ENCODE assay signal across 1 cellular context in the genomic region with DNA sequence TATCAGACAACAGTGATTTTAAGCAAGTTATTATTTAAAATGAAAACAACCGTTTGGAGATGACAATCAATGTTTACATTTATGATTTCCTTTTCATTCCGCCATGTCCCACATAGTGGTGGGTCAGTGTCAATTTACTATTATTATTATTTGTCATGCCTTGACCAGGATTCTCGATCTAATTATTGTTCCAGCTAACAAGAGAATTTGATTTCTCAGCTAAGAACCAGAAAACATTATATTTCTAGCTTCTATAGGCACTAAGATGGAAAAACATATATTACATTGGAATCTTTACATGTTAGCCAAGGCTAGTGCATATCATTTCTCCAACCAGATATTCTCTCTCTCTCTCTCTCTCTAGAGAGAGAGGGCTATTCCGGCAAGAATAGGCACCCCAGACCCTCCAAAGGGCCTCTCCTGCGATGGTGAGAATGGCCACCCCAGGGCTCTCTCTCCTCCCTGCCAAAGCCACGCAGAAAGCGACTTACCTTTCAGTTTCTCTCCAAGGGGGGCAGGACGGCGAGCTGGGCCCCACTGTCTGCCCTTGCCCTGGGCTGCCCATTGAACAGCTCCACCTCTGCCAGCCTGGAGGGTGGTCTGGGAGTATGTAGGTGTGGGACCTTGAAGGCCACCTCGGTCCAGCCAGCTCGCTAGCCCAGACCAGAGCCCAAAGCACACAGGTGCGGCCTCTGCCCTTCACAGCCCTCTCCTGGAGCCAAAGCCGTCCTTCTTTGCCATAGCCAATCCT.
TF ChIP-seq lines count a peak whose summit lies in the region.

No MANE protein-coding gene starts in this region.

TF ChIP-seq in HepG2, 621 proteins besides CTCF, POLR2A, EP300 and RAD21 (continued from another document):
- TF ChIP-seq, protein P1, sequence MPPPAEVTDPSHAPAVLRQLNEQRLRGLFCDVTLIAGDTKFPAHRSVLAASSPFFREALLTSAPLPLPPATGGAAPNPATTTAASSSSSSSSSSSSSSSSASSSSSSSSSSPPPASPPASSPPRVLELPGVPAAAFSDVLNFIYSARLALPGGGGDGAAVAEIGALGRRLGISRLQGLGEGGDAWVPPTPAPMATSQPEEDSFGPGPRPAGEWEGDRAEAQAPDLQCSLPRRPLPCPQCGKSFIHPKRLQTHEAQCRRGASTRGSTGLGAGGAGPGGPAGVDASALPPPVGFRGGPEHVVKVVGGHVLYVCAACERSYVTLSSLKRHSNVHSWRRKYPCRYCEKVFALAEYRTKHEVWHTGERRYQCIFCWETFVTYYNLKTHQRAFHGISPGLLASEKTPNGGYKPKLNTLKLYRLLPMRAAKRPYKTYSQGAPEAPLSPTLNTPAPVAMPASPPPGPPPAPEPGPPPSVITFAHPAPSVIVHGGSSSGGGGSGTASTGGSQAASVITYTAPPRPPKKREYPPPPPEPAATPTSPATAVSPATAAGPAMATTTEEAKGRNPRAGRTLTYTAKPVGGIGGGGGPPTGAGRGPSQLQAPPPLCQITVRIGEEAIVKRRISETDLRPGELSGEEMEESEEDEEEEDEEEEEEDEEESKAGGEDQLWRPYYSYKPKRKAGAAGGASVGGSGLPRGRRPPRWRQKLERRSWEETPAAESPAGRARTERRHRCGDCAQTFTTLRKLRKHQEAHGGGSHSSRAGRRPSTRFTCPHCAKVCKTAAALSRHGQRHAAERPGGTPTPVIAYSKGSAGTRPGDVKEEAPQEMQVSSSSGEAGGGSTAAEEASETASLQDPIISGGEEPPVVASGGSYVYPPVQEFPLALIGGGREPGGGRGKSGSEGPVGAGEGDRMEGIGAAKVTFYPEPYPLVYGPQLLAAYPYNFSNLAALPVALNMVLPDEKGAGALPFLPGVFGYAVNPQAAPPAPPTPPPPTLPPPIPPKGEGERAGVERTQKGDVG (CRISPR knock-in tag; IDR thresholded peaks at IDR 0.05; ENCODE audit: borderline replicate concordance), result peak; percentile 12; the same call in 1 of the 2 replicates
- TF ChIP-seq ZNF577 (CRISPR knock-in tag; IDR thresholded peaks at IDR 0.05; ENCODE audit: borderline replicate concordance, low read depth), result no peak
- TF ChIP-seq, protein P2, sequence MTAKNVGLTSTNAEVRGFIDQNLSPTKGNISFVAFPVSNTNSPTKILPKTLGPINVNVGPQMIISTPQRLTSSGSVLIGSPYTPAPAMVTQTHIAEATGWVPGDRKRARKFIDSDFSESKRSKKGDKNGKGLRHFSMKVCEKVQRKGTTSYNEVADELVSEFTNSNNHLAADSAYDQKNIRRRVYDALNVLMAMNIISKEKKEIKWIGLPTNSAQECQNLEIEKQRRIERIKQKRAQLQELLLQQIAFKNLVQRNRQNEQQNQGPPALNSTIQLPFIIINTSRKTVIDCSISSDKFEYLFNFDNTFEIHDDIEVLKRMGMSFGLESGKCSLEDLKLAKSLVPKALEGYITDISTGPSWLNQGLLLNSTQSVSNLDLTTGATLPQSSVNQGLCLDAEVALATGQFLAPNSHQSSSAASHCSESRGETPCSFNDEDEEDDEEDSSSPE (CRISPR knock-in tag; IDR thresholded peaks at IDR 0.05), result no peak
